ENCODE assay signal across 9 cellular contexts in the genomic region with DNA sequence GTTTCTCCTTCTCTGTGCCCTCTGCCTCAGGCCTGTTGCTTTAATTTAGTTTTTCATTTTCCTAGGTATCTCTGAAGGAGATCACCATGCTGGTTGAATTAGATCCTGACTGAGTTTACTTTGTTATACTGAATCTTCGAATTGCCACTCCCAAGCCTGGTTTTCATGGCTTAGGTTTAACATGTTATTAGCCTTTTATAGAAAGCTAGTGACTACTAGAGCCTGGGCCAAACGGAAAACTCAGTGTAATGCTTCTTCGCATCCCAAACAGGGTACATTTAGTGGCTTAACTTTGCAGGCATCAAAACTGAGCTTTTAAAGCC. TPM values are rescaled to one million over a fixed set of nuclear protein-coding genes. Genes with fewer than 3 reads are reported as not detected.
DNase-seq lines count a peak whose midpoint lies in the region; ATAC-seq, FAIRE-seq and TF ChIP-seq lines count a peak whose summit lies in the region.
"Had no signal": no experiment of that assay in that cellular context is flagged by ENCODE, and none has a peak within 500 bp of the region (broad histone marks: within the 10 kb centered on the region; RNA-seq: fewer than 3 reads in every experiment).

No MANE protein-coding gene starts in this region.

- H3K4me3 Mint-ChIP-seq in chondrocyte (ENCODE audit: unreplicated experiment) (peak overlapping the region; percentile 94), naive B cell (peak overlapping the region; percentile 86 to 99 (median 96))

- DNase-seq in chondrocyte (ENCODE audit: low spot score) (no peak), naive B cell (no peak), GM12891 (ENCODE audit: insufficient read length, low spot score) (no peak), NCI-H526 treated with DMSO at 0.1 percent for 48 hours (lab: John Stamatoyannopoulos, UW) (no peak)
- no peak for DNase-seq in activated CD4-positive, CD25-positive, alpha-beta regulatory T cell (lab: John Stamatoyannopoulos, UW)
- DNase-seq: NK-92 treated with Interleukin-12 subunit alpha and Interleukin-12 subunit beta, amount 100 ng/mL, for 24 hours had no signal

- H3K27ac ChIP-seq in ACC112 (ENCODE audit: low read depth, low read length) (no peak overlapping the region), HUES48 (ENCODE audit: low read depth, low read length) (no peak overlapping the region)

- no peaks in the 10 kb centered on the region for H3K9me3 Mint-ChIP-seq in chondrocyte (ENCODE audit: low read depth)
- no peaks in the 10 kb centered on the region for H3K9me3 Mint-ChIP-seq in naive B cell

- no peak overlapping the region for H2AFZ ChIP-seq in ACC112 (ENCODE audit: low read length, unreplicated experiment)

- no peak for TF ChIP-seq CTCF in chondrocyte (IDR thresholded peaks at IDR 0.05)

- no peak for FAIRE-seq in GM12891 (lab: Jason Lieb, UNC)

- peaks cover 9% of the 10 kb centered on the region for H3K4me1 ChIP-seq in ACC112 (ENCODE audit: control insufficient read depth, insufficient read depth, low read length, unreplicated experiment)
- peaks cover 26% of the 10 kb centered on the region for H3K4me1 ChIP-seq in HUES48 (ENCODE audit: control insufficient read depth, insufficient read depth, low read length)

- no peak for TF ChIP-seq POLR2A in GM12891 (IDR thresholded peaks at IDR 0.05; ENCODE audit: low read depth, low read length)

- H3K27ac Mint-ChIP-seq in chondrocyte (ENCODE audit: unreplicated experiment) (peak overlapping the region; percentile 70), naive B cell (peak overlapping the region in 5 of 6 donors; percentile 3 to 92 (median 81))

- no peaks in the 10 kb centered on the region for H3K27me3 ChIP-seq in ACC112 (ENCODE audit: insufficient read depth, low read length)
- no peaks in the 10 kb centered on the region for H3K27me3 ChIP-seq in HUES48 (ENCODE audit: control insufficient read depth, insufficient read depth, low read length)

- H3K27me3 Mint-ChIP-seq in chondrocyte (ENCODE audit: low read depth) (no peaks in the 10 kb centered on the region), naive B cell (no peaks in the 10 kb centered on the region)

- no peak overlapping the region for H3K9ac ChIP-seq in HUES48 (ENCODE audit: low read depth, low read length)

- no peaks in the 10 kb centered on the region for H3K36me3 ChIP-seq in ACC112 (ENCODE audit: insufficient read depth, low read length)
- H3K36me3 ChIP-seq in HUES48 (ENCODE audit: control insufficient read depth, insufficient read depth, low read length), result peaks cover 3% of the 10 kb centered on the region; the same call in 1 of the 2 replicates

- H3K4me1 Mint-ChIP-seq in chondrocyte (ENCODE audit: low read depth), result peaks cover 46% of the 10 kb centered on the region
- peaks cover 40 to 65% (median 54%) of the 10 kb centered on the region in 3 donors for H3K4me1 Mint-ChIP-seq in naive B cell

- ATAC-seq in naive B cell (ENCODE audit: low read depth in 2 of 2) (no peak), GM18907 (IDR thresholded peaks at IDR 0.05; ENCODE audit: unreplicated experiment) (no peak)

- peaks cover 80% of the 10 kb centered on the region for H3K79me2 ChIP-seq in ACC112 (ENCODE audit: control insufficient read depth, insufficient read depth, low read length, unreplicated experiment)

- no peaks in the 10 kb centered on the region for H3K9me3 ChIP-seq in HUES48 (ENCODE audit: control insufficient read depth, insufficient read depth, low read length)

- peak overlapping the region; percentile 95 for H3K4me3 ChIP-seq in ACC112 (ENCODE audit: low read depth, low read length)
- peak overlapping the region; percentile 94 for H3K4me3 ChIP-seq in HUES48 (ENCODE audit: low read depth, low read length)

- no peaks in the 10 kb centered on the region for H3K36me3 Mint-ChIP-seq in chondrocyte (ENCODE audit: low read depth)
- no peaks in the 10 kb centered on the region for H3K36me3 Mint-ChIP-seq in naive B cell

TF ChIP-seq in GM12891, 5 proteins besides CTCF, POLR2A, EP300 and RAD21:
- TF ChIP-seq SPI1 (IDR thresholded peaks at IDR 0.05; ENCODE audit: low read depth, low read length) (no peak), POLR2AphosphoS5 (IDR thresholded peaks at IDR 0.05; ENCODE audit: low read depth, low read length) (no peak), POU2F2 (IDR thresholded peaks at IDR 0.05; ENCODE audit: low read depth, low read length) (no peak)

RNA-seq across cellular contexts. Expression of a gene that starts 3.6 kb away (rescaled TPM):
- total RNA-seq in chondrocyte, result 45.3 to 49.2 TPM (median 46.3 TPM) in 3 replicates
- polyA plus RNA-seq in naive B cell (ENCODE audit: low read depth in 6 of 6), result 10 to 100 TPM; 42.6 to 60.7 (median 50.0) TPM
- 15.2 TPM for polyA plus RNA-seq in GM12891 (2012; ENCODE audit: low read depth, missing spikeins)

RNA-seq across cellular contexts. Expression of a gene that starts 46.2 kb away (rescaled TPM):
- total RNA-seq in chondrocyte, result 0.47 TPM in 1 of 3 replicates, not detected in the others
- under 1 TPM in 2 of 6 donors, not detected in 4; 0.26 to 0.82 TPM for polyA plus RNA-seq in naive B cell (ENCODE audit: low read depth in 6 of 6)
- 0.98 TPM for polyA plus RNA-seq in GM12891 (2012; ENCODE audit: low read depth, missing spikeins)
